In genomic region chr2:45439788-45440773, GRCh38 we compare ENCODE assay signal across 8 cellular contexts.
DNase-seq lines count a peak whose midpoint lies in the region; ATAC-seq and TF ChIP-seq lines count a peak whose summit lies in the region.

No MANE protein-coding gene starts in this region.

- H3K4me3 Mint-ChIP-seq in activated naive CD4-positive, alpha-beta T cell treated with anti-CD3 and anti-CD28 coated beads, Interleukin-2, amount 10 ng/mL, durations not matched to agents 7 days and 5 days: no peak overlapping the region

- peak; percentile 75 for ATAC-seq in GM19395 (IDR thresholded peaks at IDR 0.05; ENCODE audit: unreplicated experiment)
- peak; percentile 75 for ATAC-seq in HG03159 (IDR thresholded peaks at IDR 0.05; ENCODE audit: unreplicated experiment)

- H3K27ac Mint-ChIP-seq in activated naive CD4-positive, alpha-beta T cell treated with anti-CD3 and anti-CD28 coated beads, Interleukin-2, amount 10 ng/mL, durations not matched to agents 7 days and 5 days: no peak overlapping the region

- H3K27me3 Mint-ChIP-seq in activated naive CD4-positive, alpha-beta T cell treated with anti-CD3 and anti-CD28 coated beads, Interleukin-2, amount 10 ng/mL, durations not matched to agents 7 days and 5 days: no peaks in the 10 kb centered on the region

- peaks cover 4% of the 10 kb centered on the region for H3K9me3 Mint-ChIP-seq in activated naive CD4-positive, alpha-beta T cell treated with anti-CD3 and anti-CD28 coated beads, Interleukin-2, amount 10 ng/mL, durations not matched to agents 7 days and 5 days

- no peaks in the 10 kb centered on the region for H3K4me1 Mint-ChIP-seq in activated naive CD4-positive, alpha-beta T cell treated with anti-CD3 and anti-CD28 coated beads, Interleukin-2, amount 10 ng/mL, durations not matched to agents 7 days and 5 days

- H3K36me3 Mint-ChIP-seq in activated naive CD4-positive, alpha-beta T cell treated with anti-CD3 and anti-CD28 coated beads, Interleukin-2, amount 10 ng/mL, durations not matched to agents 7 days and 5 days: peaks cover 10% of the 10 kb centered on the region

- DNase-seq in COLO668 (lab: John Stamatoyannopoulos, UW; ENCODE audit: unreplicated experiment): peak; percentile 5
- peak; percentile 36 to 54 for DNase-seq in cardiac fibroblast (ENCODE audit: low read depth in 2 of 2)
- no peak for DNase-seq in NCI-H1930 (lab: John Stamatoyannopoulos, UW)
- DNase-seq in activated naive CD4-positive, alpha-beta T cell treated with anti-CD3 and anti-CD28 coated beads, Interleukin-2, amount 10 ng/mL, durations not matched to agents 7 days and 5 days: no peak
- DNase-seq in RKO (ENCODE audit: low spot score): no peak
- no peak for DNase-seq in erythroblast (lab: John Stamatoyannopoulos, UW)

- no peak overlapping the region for H3K4me3 ChIP-seq in cardiac fibroblast (replicated peaks in 1 of 2; ENCODE audit: low read depth in 2 of 2, low read length in 2 of 2)

- CTCF ChIA-PET in activated naive CD4-positive, alpha-beta T cell treated with anti-CD3 and anti-CD28 coated beads, Interleukin-2, amount 10 ng/mL, durations not matched to agents 7 days and 5 days (lab: Charles Lee): no interaction called here

- TF ChIP-seq POLR2A in erythroblast (IDR thresholded peaks at IDR 0.05; ENCODE audit: low read length): no peak

- TF ChIP-seq CTCF in cardiac fibroblast (IDR thresholded peaks at IDR 0.05; ENCODE audit: low read depth, low read length): peak; percentile 40

Comparison
In these comparisons a context has a peak if more than half of its experiments do, and no peak if none do; other contexts are left out.
1. DNase-seq: peak in COLO668 (single experiment) and cardiac fibroblast (2 of 2); none in NCI-H1930 (0 of 2), activated naive CD4-positive, alpha-beta T cell treated with anti-CD3 and anti-CD28 coated beads, Interleukin-2, amount 10 ng/mL, durations not matched to agents 7 days and 5 days (single experiment), RKO (single experiment) and erythroblast (0 of 2).